10 cellular contexts compared by ENCODE assay signal in the genomic region with DNA sequence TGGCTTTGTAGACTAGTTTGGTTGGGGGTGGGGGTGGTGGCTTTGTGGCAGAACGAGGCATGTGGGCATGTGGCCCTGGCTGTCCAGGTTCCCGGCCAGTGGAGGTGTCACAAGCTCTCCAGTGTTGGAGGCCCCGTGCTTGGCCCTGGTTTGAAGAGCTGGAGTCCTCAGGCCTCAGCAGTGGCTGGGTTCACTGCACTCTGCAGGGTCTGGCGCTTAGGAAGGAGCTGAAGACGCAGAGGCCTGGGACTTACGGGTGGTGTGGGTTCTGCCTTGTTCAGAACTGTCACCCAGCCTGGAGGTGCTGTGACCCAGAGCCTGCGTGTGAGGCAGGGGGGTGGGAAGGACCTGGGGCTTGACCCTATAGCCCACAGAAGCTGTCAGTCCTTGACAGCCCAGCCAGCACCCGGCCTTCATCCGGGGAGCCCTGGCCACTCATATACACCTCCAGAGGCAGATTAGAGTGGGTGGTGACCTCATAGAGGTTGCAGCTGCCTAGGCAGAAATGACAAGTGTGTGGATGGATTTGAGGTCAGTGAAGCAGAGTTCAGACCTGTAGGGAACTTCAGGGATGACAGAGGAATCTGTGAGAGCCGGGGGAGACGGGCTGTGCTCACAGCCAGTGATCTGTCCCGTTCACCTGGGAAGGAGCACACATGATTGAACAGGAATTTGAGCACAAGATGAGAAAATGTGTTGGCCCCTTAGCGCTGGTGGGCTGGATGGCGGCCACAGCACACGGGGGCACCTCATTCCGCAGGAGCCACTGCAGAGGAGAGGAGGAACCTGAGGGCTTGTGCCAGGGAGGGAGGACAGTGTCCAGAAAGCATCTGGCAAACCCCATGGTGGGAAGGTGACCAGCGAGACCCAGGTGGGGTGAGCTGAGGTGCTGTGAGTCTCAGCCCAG. TPM values are rescaled to one million over a fixed set of nuclear protein-coding genes. Genes with fewer than 3 reads are reported as not detected.
"Had no signal": no experiment of that assay in that cellular context is flagged by ENCODE, and none has a peak within 500 bp of the region (broad histone marks: within the 10 kb centered on the region; RNA-seq: fewer than 3 reads in every experiment).

No MANE protein-coding gene starts in this region.

RNA-seq across cellular contexts. Expression of a gene that starts 36.3 kb away (rescaled TPM):
- total RNA-seq: activated B cell treated with CpG ODN at 0.5 μM for 24 hours, epithelial cell of proximal tubule, fibroblast of lung, foreskin keratinocyte, kidney, mesothelial cell of epicardium, neural crest cell, omental fat pad, posterior vena cava, upper lobe of left lung had no signal
